Comparison of ENCODE assay signal across 23 cellular contexts in genomic region chr6:46985943-46986342, GRCh38. TPM values are rescaled to one million over a fixed set of nuclear protein-coding genes. Genes with fewer than 3 reads are reported as not detected.
DNase-seq lines count a peak whose midpoint lies in the region; ATAC-seq and TF ChIP-seq lines count a peak whose summit lies in the region.
"Had no signal": no experiment of that assay in that cellular context is flagged by ENCODE, and none has a peak within 500 bp of the region (broad histone marks: within the 10 kb centered on the region; RNA-seq: fewer than 3 reads in every experiment).

No MANE protein-coding gene starts in this region.

- TF ChIP-seq EP300 in esophagus muscularis mucosa (IDR thresholded peaks at IDR 0.05), result no peak

- no peaks in the 10 kb centered on the region for H3K36me3 Mint-ChIP-seq in activated T-cell treated with anti-CD3 and anti-CD28 coated beads, Interleukin-2, amount 50 U/mL, for 4 hours (ENCODE audit: insufficient read depth)
- H3K36me3 Mint-ChIP-seq: activated CD8-positive, alpha-beta memory T cell treated with anti-CD3 and anti-CD28 coated beads, Interleukin-2, amount 10 ng/mL, durations not matched to agents 7 days and 5 days had no signal

- TF ChIP-seq CTCF in choroid plexus epithelial cell (conservative IDR thresholded peaks at IDR 0.05; ENCODE audit: low read depth, low read length) (no peak), esophagus muscularis mucosa (IDR thresholded peaks at IDR 0.05) (no peak)

- H3K27me3 Mint-ChIP-seq in activated T-cell treated with anti-CD3 and anti-CD28 coated beads, Interleukin-2, amount 50 U/mL, for 4 hours (ENCODE audit: low read depth), result peaks cover 4% of the 10 kb centered on the region
- H3K27me3 Mint-ChIP-seq: activated naive CD8-positive, alpha-beta T cell treated with anti-CD3 and anti-CD28 coated beads, Interleukin-2, amount 50 U/mL, for 24 hours had no signal

- no peaks in the 10 kb centered on the region for H3K27me3 ChIP-seq in MG63
- H3K27me3 ChIP-seq in esophagus muscularis mucosa, result no peaks in the 10 kb centered on the region
- H3K27me3 ChIP-seq: spleen had no signal

- H3K4me1 Mint-ChIP-seq in activated T-cell treated with anti-CD3 and anti-CD28 coated beads, Interleukin-2, amount 50 U/mL, for 4 hours (ENCODE audit: low read depth), result no peaks in the 10 kb centered on the region
- H3K4me1 Mint-ChIP-seq: activated CD8-positive, alpha-beta memory T cell treated with anti-CD3 and anti-CD28 coated beads, Interleukin-2, amount 10 ng/mL, durations not matched to agents 7 days and 5 days; activated naive CD8-positive, alpha-beta T cell treated with anti-CD3 and anti-CD28 coated beads, Interleukin-2, amount 50 U/mL, for 24 hours; central memory CD8-positive, alpha-beta T cell had no signal

- DNase-seq in Daoy (ENCODE audit: low read depth) (peak; percentile 77), MG63 (peak; percentile 34), choroid plexus epithelial cell (ENCODE audit: low read depth) (peak; percentile 35), kidney tubule cell (ENCODE audit: low spot score) (peak; percentile 70), esophagus muscularis mucosa (ENCODE audit: extremely low spot score) (no peak), AG08395 (ENCODE audit: low spot score) (no peak)
- DNase-seq in activated T-cell treated with anti-CD3 and anti-CD28 coated beads, Interleukin-2, amount 50 U/mL, for 4 hours, result no peak
- DNase-seq: activated CD4-positive, alpha-beta T cell treated with anti-CD3 and anti-CD28 coated beads for 4 hours; activated CD8-positive, alpha-beta memory T cell treated with anti-CD3 and anti-CD28 coated beads, Interleukin-2, amount 10 ng/mL, durations not matched to agents 7 days and 5 days; activated naive CD8-positive, alpha-beta T cell treated with anti-CD3 and anti-CD28 coated beads, Interleukin-2, amount 50 U/mL, for 24 hours; effector memory CD4-positive, alpha-beta T cell; left colon; mucosa of descending colon; NCI-H1092; NCI-H2029; Right ventricle myocardium superior; spleen; stimulated activated CD4-positive, alpha-beta T cell treated with anti-CD3 and anti-CD28 coated beads, Interleukin-4, amount 100 ng/mL, for 4 hours had no signal

- no peak overlapping the region for H3K4me3 Mint-ChIP-seq in activated T-cell treated with anti-CD3 and anti-CD28 coated beads, Interleukin-2, amount 50 U/mL, for 4 hours
- H3K4me3 Mint-ChIP-seq: activated CD8-positive, alpha-beta memory T cell treated with anti-CD3 and anti-CD28 coated beads, Interleukin-2, amount 10 ng/mL, durations not matched to agents 7 days and 5 days; activated naive CD8-positive, alpha-beta T cell treated with anti-CD3 and anti-CD28 coated beads, Interleukin-2, amount 50 U/mL, for 24 hours; central memory CD8-positive, alpha-beta T cell had no signal

- no peaks in the 10 kb centered on the region for H3K9me3 Mint-ChIP-seq in activated T-cell treated with anti-CD3 and anti-CD28 coated beads, Interleukin-2, amount 50 U/mL, for 4 hours
- H3K9me3 Mint-ChIP-seq: activated naive CD8-positive, alpha-beta T cell treated with anti-CD3 and anti-CD28 coated beads, Interleukin-2, amount 50 U/mL, for 24 hours; central memory CD8-positive, alpha-beta T cell had no signal

- intact Hi-C loops in esophagus muscularis mucosa (cut with DNase I), result no loop called here

- ATAC-seq in activated T-cell treated with anti-CD3 and anti-CD28 coated beads, Interleukin-2, amount 50 U/mL, for 4 hours, result no peak
- no peak for ATAC-seq in GM21737 (IDR thresholded peaks at IDR 0.05; ENCODE audit: unreplicated experiment)
- ATAC-seq: activated CD8-positive, alpha-beta memory T cell treated with anti-CD3 and anti-CD28 coated beads, Interleukin-2, amount 10 ng/mL, durations not matched to agents 7 days and 5 days; activated naive CD8-positive, alpha-beta T cell treated with anti-CD3 and anti-CD28 coated beads, Interleukin-2, amount 50 U/mL, for 24 hours; GM12878; left colon had no signal

- H3K27ac ChIP-seq in esophagus muscularis mucosa (replicated peaks in 1 of 4), result no peak overlapping the region
- H3K27ac ChIP-seq: spleen had no signal

- H3K9me3 ChIP-seq in MG63, result no peaks in the 10 kb centered on the region
- H3K9me3 ChIP-seq in esophagus muscularis mucosa, result no peaks in the 10 kb centered on the region
- H3K9me3 ChIP-seq: mucosa of descending colon, spleen had no signal

- WGBS in esophagus muscularis mucosa, result 80% methylated on average over 3 of the region's 3 CpGs

- H3K36me3 ChIP-seq in MG63 (no peaks in the 10 kb centered on the region), esophagus muscularis mucosa (no peaks in the 10 kb centered on the region)
- H3K36me3 ChIP-seq: spleen had no signal

- H3K4me1 ChIP-seq in esophagus muscularis mucosa, result peaks cover 0 to 7% (median 0%) of the 10 kb centered on the region in 4 donors

- H3K4me3 ChIP-seq in MG63 (no peak overlapping the region), choroid plexus epithelial cell (ENCODE audit: low read depth, low read length) (no peak overlapping the region), esophagus muscularis mucosa (no peak overlapping the region)
- H3K4me3 ChIP-seq: GM12878, mucosa of descending colon, spleen had no signal

- TF ChIP-seq POLR2A in esophagus muscularis mucosa (IDR thresholded peaks at IDR 0.05; ENCODE audit: low read depth), result no peak

RNA-seq across cellular contexts. Expression of gene ADGRF1, which starts 56.2 kb away (rescaled TPM):
- total RNA-seq in Daoy (2014; rRNA removed; shearing (Covaris generic)), result 0.48 TPM in 1 of 2 replicates, not detected in the other
- not detected in 2 replicates for total RNA-seq in MG63 (2014; rRNA removed; shearing (Covaris generic); ENCODE audit: low replicate concordance)
- total RNA-seq in esophagus muscularis mucosa, result under 1 TPM in 1 of 4 donors, not detected in 3; 0.83 TPM
- total RNA-seq in activated T-cell treated with anti-CD3 and anti-CD28 coated beads, Interleukin-2, amount 50 U/mL, for 4 hours, result under 1 TPM in 1 of 3 donors, not detected in 2; 0.13 TPM
- total RNA-seq: activated CD8-positive, alpha-beta memory T cell treated with anti-CD3 and anti-CD28 coated beads, Interleukin-2, amount 10 ng/mL, durations not matched to agents 7 days and 5 days; NCI-H460; pulmonary artery endothelial cell; Right ventricle myocardium superior had no signal

Comparison
In these comparisons a context has a peak if more than half of its experiments do, and no peak if none do; other contexts are left out.
1. DNase-seq: peak in Daoy (single experiment), MG63 (single experiment), choroid plexus epithelial cell (single experiment) and kidney tubule cell (single experiment); none in esophagus muscularis mucosa (single experiment), activated T-cell treated with anti-CD3 and anti-CD28 coated beads, Interleukin-2, amount 50 U/mL, for 4 hours (single experiment) and AG08395 (single experiment).